ENCODE assay signal across 8 cellular contexts in genomic region chr14:26598672-26599131, GRCh38. TPM values are rescaled to one million over a fixed set of nuclear protein-coding genes. Genes with fewer than 3 reads are reported as not detected.
DNase-seq lines count a peak whose midpoint lies in the region; TF ChIP-seq lines count a peak whose summit lies in the region.
"Had no signal": no experiment of that assay in that cellular context is flagged by ENCODE, and none has a peak within 500 bp of the region (broad histone marks: within the 10 kb centered on the region; RNA-seq: fewer than 3 reads in every experiment).

No MANE protein-coding gene starts in this region.

- intact Hi-C loops in stomach (cut with DNase I; ENCODE audit: low total_unique reads), result no loop called here

- no peak overlapping the region for H3K27ac ChIP-seq in HUES64 (ENCODE audit: low read depth, low read length)
- H3K27ac ChIP-seq in iPS-20b (ENCODE audit: low read length), result no peak overlapping the region
- H3K27ac ChIP-seq in stomach, result peak overlapping the region in 4 of 5 donors; percentile 77 to 92 (median 82)

- peak overlapping the region; percentile 51 for H3K4me3 Mint-ChIP-seq in activated naive CD8-positive, alpha-beta T cell

- H3K9ac ChIP-seq in HUES64 (ENCODE audit: low read depth, low read length) (no peak overlapping the region), iPS-20b (ENCODE audit: low read depth, low read length) (peak overlapping the region; percentile 17; the same call in 1 of the 2 replicates)

- H3K27me3 ChIP-seq in HUES64 (ENCODE audit: insufficient read depth, low read length), result peaks cover 14% of the 10 kb centered on the region; the same call in 1 of the 2 replicates
- H3K27me3 ChIP-seq in iPS-20b (ENCODE audit: insufficient read depth, low read length), result peaks cover 12% of the 10 kb centered on the region
- peaks cover 0 to 39% (median 23%) of the 10 kb centered on the region in 3 donors for H3K27me3 ChIP-seq in stomach

- H3K4me1 Mint-ChIP-seq in activated naive CD8-positive, alpha-beta T cell (ENCODE audit: low read depth), result peaks cover 4% of the 10 kb centered on the region

- WGBS in HUES64, result 13% methylated on average over 18 of the region's 18 CpGs
- 2 to 3% (median 3%) methylated on average over 18 of the region's 18 CpGs for WGBS in stomach, 5 donors

- H3K4me3 ChIP-seq in HUES64 (ENCODE audit: low read length), result peak overlapping the region; percentile 98
- H3K4me3 ChIP-seq in iPS-20b (ENCODE audit: low read length), result peak overlapping the region; percentile 79
- H3K4me3 ChIP-seq in stomach, result peak overlapping the region; percentile 66 to 88 (median 66)

- no peak for TF ChIP-seq EP300 in stomach (IDR thresholded peaks at IDR 0.05)

- TF ChIP-seq CTCF in stomach (IDR thresholded peaks at IDR 0.05), result no peak

- no peak overlapping the region for H3K27ac Mint-ChIP-seq in activated naive CD8-positive, alpha-beta T cell

- peaks cover 17% of the 10 kb centered on the region for H3K9me3 Mint-ChIP-seq in activated naive CD8-positive, alpha-beta T cell (ENCODE audit: low read depth)

- H3K36me3 ChIP-seq in HUES64 (ENCODE audit: insufficient read depth, low read length), result no peaks in the 10 kb centered on the region
- H3K36me3 ChIP-seq in iPS-20b (ENCODE audit: insufficient read depth, low read depth, low read length), result no peaks in the 10 kb centered on the region
- no peaks in the 10 kb centered on the region for H3K36me3 ChIP-seq in stomach

- H3K9me3 ChIP-seq in HUES64 (ENCODE audit: insufficient read depth, low read depth, low read length) (no peaks in the 10 kb centered on the region), iPS-20b (ENCODE audit: insufficient read depth, low read depth, low read length) (no peaks in the 10 kb centered on the region), stomach (no peaks in the 10 kb centered on the region)

- no peak for TF ChIP-seq POLR2A in stomach (IDR thresholded peaks at IDR 0.05)

- peaks cover 28% of the 10 kb centered on the region for H3K27me3 Mint-ChIP-seq in activated naive CD8-positive, alpha-beta T cell

- H3K4me1 ChIP-seq in HUES64 (ENCODE audit: insufficient read depth, low read length) (peaks cover 23% of the 10 kb centered on the region), iPS-20b (ENCODE audit: insufficient read depth, low read length) (peaks cover 11% of the 10 kb centered on the region; the same call in 1 of the 2 replicates), stomach (peaks cover 0 to 16% (median 8%) of the 10 kb centered on the region in 4 donors)

- peaks cover 2% of the 10 kb centered on the region for H3K36me3 Mint-ChIP-seq in activated naive CD8-positive, alpha-beta T cell

- DNase-seq in stomach, result no peak
- DNase-seq in HK-2 (ENCODE audit: unreplicated experiment), result no peak
- no peak for DNase-seq in central memory CD4-positive, alpha-beta T cell
- DNase-seq in NCI-H1417 (lab: John Stamatoyannopoulos, UW), result no peak

RNA-seq across cellular contexts. Expression of gene NOVA1, which starts 0.9 kb away (rescaled TPM):
- polyA plus RNA-seq in HUES64 (2013, experiment 1 of 2), result 13.8 TPM
- 21.6 TPM for polyA plus RNA-seq in HUES64 (2013, experiment 2 of 2)
- 10 to 100 TPM in 3 of 5 donors, 1 to 10 TPM in 2; 2.6 to 25.1 (median 11.2) TPM for total RNA-seq in stomach
- polyA plus RNA-seq in stomach, result 1 to 10 TPM; 1.0 to 7.5 (median 1.1) TPM
- total RNA-seq: RPMI7951 had no signal

Comparison
In these comparisons a context has a peak if more than half of its experiments do, and no peak if none do; other contexts are left out.
1. H3K27ac ChIP-seq: peak in stomach (4 of 5); none in HUES64 (single experiment) and iPS-20b (single experiment).
2. Peak in every context shown above with its lines, with median percentiles within 50 percentile points of each other: H3K4me3 ChIP-seq.